Comparison of ENCODE assay signal across 9 cellular contexts in genomic region chr2:27582129-27582694, GRCh38. TPM values are rescaled to one million over a fixed set of nuclear protein-coding genes. Genes with fewer than 3 reads are reported as not detected.
DNase-seq lines count a peak whose midpoint lies in the region; ATAC-seq, FAIRE-seq and TF ChIP-seq lines count a peak whose summit lies in the region.
"Had no signal": no experiment of that assay in that cellular context is flagged by ENCODE, and none has a peak within 500 bp of the region (broad histone marks: within the 10 kb centered on the region; RNA-seq: fewer than 3 reads in every experiment).

No MANE protein-coding gene starts in this region.

- peak overlapping the region; percentile 95 for H3K4me3 Mint-ChIP-seq in GM23338

- intact Hi-C loops in heart right ventricle (cut with DNase I), result loop anchor here in 2 of 10 donors (5.0 to 10.0 kb wide), 3 partner anchors 87 to 157 kb away; partner anchors contain the start of genes FNDC4 (in 1 of the 2), GCKR (in 1 of the 2) and NRBP1 (in 1 of the 2)

- H3K36me3 ChIP-seq in GM23338 (ENCODE audit: insufficient read depth) (no peaks in the 10 kb centered on the region), WERI-Rb-1 (peaks cover 3% of the 10 kb centered on the region; the same call in 1 of the 2 replicates), heart right ventricle (no peaks in the 10 kb centered on the region), small intestine (ENCODE audit: control insufficient read depth in 2 of 2, insufficient read depth in 2 of 2, low read length in 2 of 2) (no peaks in the 10 kb centered on the region)

- TF ChIP-seq CTCF in GM23338 (conservative IDR thresholded peaks at IDR 0.05; ENCODE audit: low read depth in 2 of 2) (no peak), WERI-Rb-1 (IDR thresholded peaks at IDR 0.05; ENCODE audit: low read depth, low read length) (no peak), heart right ventricle (IDR thresholded peaks at IDR 0.05) (no peak)

- DNase-seq in GM23338 (ENCODE audit: low spot score) (peak; percentile 24), WERI-Rb-1 (no peak), heart right ventricle (peak in 1 of 2 donors; percentile 5), small intestine (no peak), NCI-H1092 (lab: John Stamatoyannopoulos, UW) (no peak), NCI-H1417 (lab: John Stamatoyannopoulos, UW) (no peak), OCI-M2 (lab: John Stamatoyannopoulos, UW; ENCODE audit: unreplicated experiment) (no peak)
- DNase-seq: PC-3 had no signal

- peak overlapping the region; percentile 88; the same call in 1 of the 2 replicates for H3K27ac Mint-ChIP-seq in GM23338

- H3K4me3 ChIP-seq in GM23338, result peak overlapping the region; percentile 93
- H3K4me3 ChIP-seq in WERI-Rb-1 (ENCODE audit: low read depth, low read length), result peak overlapping the region; percentile 90
- H3K4me3 ChIP-seq in heart right ventricle, result peak overlapping the region; percentile 45 to 91 (median 72)
- peak overlapping the region in 1 of 2 donors; percentile 67 for H3K4me3 ChIP-seq in small intestine (ENCODE audit: low read depth in 1 of 2, low read length in 2 of 2)

- H3K4me1 Mint-ChIP-seq in GM23338, result peaks cover 16% of the 10 kb centered on the region

- H3K9me2 ChIP-seq in GM23338 (ENCODE audit: insufficient read depth), result peaks cover 8% of the 10 kb centered on the region; the same call in 1 of the 2 replicates

- peaks cover 26% of the 10 kb centered on the region for H3K9me3 ChIP-seq in WERI-Rb-1 (ENCODE audit: severe bottlenecking)
- H3K9me3 ChIP-seq in heart right ventricle, result peaks cover 0 to 39% (median 15%) of the 10 kb centered on the region in 11 donors
- no peaks in the 10 kb centered on the region for H3K9me3 ChIP-seq in small intestine (ENCODE audit: control insufficient read depth, low read depth)

- H3K27me3 Mint-ChIP-seq in GM23338 (ENCODE audit: insufficient read depth, low read depth, poor library complexity), result peaks cover 19% of the 10 kb centered on the region

- peaks cover 7% of the 10 kb centered on the region; the same call in 1 of the 2 replicates for H3K4me1 ChIP-seq in GM23338 (ENCODE audit: insufficient read depth)
- H3K4me1 ChIP-seq in heart right ventricle, result peaks cover 0 to 33% (median 20%) of the 10 kb centered on the region in 9 donors
- peaks cover 6 to 10% of the 10 kb centered on the region in 2 donors for H3K4me1 ChIP-seq in small intestine (ENCODE audit: control insufficient read depth in 2 of 2, insufficient read depth in 1 of 2, low read depth in 1 of 2, low read length in 1 of 2)

- no peaks in the 10 kb centered on the region; the same call in 1 of the 3 replicates for H3K36me3 Mint-ChIP-seq in GM23338 (ENCODE audit: low read depth)

- peak overlapping the region; percentile 77 for H3K4me2 ChIP-seq in GM23338

- peak overlapping the region; percentile 93 for H2AFZ ChIP-seq in GM23338

- H4K20me1 ChIP-seq in GM23338 (replicated peaks; ENCODE audit: insufficient read depth), result peaks cover 21% of the 10 kb centered on the region

- WGBS in heart right ventricle, 2 donors, result 84 to 85% methylated on average over 16 of the region's 16 CpGs
- 87 to 95% (median 93%) methylated on average over 16 of the region's 16 CpGs for WGBS in small intestine, 3 donors

- H3K79me2 ChIP-seq in GM23338 (replicated peaks; ENCODE audit: insufficient read depth), result peaks cover 42% of the 10 kb centered on the region

- H3K9me3 Mint-ChIP-seq in GM23338, result peaks cover 27% of the 10 kb centered on the region

- no peak for FAIRE-seq in small intestine (lab: Jason Lieb, UNC)

- peak overlapping the region; percentile 68; the same call in 1 of the 2 replicates for H3K27ac ChIP-seq in GM23338 (ENCODE audit: low read depth)
- no peak overlapping the region; the same call in 1 of the 2 replicates for H3K27ac ChIP-seq in WERI-Rb-1
- peak overlapping the region in 9 of 10 donors; percentile 40 to 85 (median 75) for H3K27ac ChIP-seq in heart right ventricle
- peak overlapping the region; percentile 49 to 84 for H3K27ac ChIP-seq in small intestine (ENCODE audit: low read depth in 1 of 2, low read length in 1 of 2)

- H3K27me3 ChIP-seq in GM23338 (ENCODE audit: insufficient read depth) (no peaks in the 10 kb centered on the region), WERI-Rb-1 (ENCODE audit: insufficient read depth, low read depth, severe bottlenecking) (no peaks in the 10 kb centered on the region), heart right ventricle (no peaks in the 10 kb centered on the region), small intestine (ENCODE audit: control insufficient read depth in 2 of 2, insufficient read depth in 2 of 2, low read length in 2 of 2) (no peaks in the 10 kb centered on the region)

- H3F3A ChIP-seq in GM23338 (replicated peaks; ENCODE audit: low read depth), result no peaks in the 10 kb centered on the region

- ATAC-seq in GM23338, result peak; percentile 16
- ATAC-seq in heart right ventricle, result peak in 7 of 8 donors; percentile 1 to 34 (median 3)
- no peak for ATAC-seq in HG03378 (IDR thresholded peaks at IDR 0.05; ENCODE audit: unreplicated experiment)
- ATAC-seq: PC-3 had no signal

TF ChIP-seq in GM23338, 12 proteins besides CTCF, POLR2A, EP300 and RAD21 (continues in another document):
- TF ChIP-seq EZH2phosphoT487 (IDR thresholded peaks at IDR 0.05; ENCODE audit: unreplicated experiment) (no peak), ETS1 (IDR thresholded peaks at IDR 0.05) (no peak), REST (IDR thresholded peaks at IDR 0.05; ENCODE audit: unreplicated experiment) (no peak), STAT1 (IDR thresholded peaks at IDR 0.05; ENCODE audit: unreplicated experiment) (no peak), JUNB (IDR thresholded peaks at IDR 0.05; ENCODE audit: unreplicated experiment) (no peak), ZNF114 (CRISPR knock-in tag; IDR thresholded peaks at IDR 0.05) (no peak)

RNA-seq across cellular contexts. Expression of gene ZNF512, which starts 0.6 kb away (rescaled TPM):
- total RNA-seq in GM23338 (2014; rRNA removed; shearing (Covaris generic)), result 26.5 and 38.4 TPM in 2 replicates
- polyA plus RNA-seq in GM23338 (2016; fragmentation: Nextera tagmentation; extraction: Ambion mirVana), result 21.8 and 26.0 TPM in 2 replicates
- 10 to 100 TPM; 15.1 to 27.7 (median 20.3) TPM for total RNA-seq in heart right ventricle
- polyA plus RNA-seq in heart right ventricle, result 10 to 100 TPM; 10.2 to 10.5 TPM
- 10 to 100 TPM in 1 of 3 donors, 1 to 10 TPM in 2; 3.4 to 10.0 (median 4.3) TPM for polyA plus RNA-seq in small intestine
- total RNA-seq: PC-3 had no signal

RNA-seq across cellular contexts. Expression of gene CCDC121, which starts 46.6 kb away (rescaled TPM):
- total RNA-seq in GM23338 (2014; rRNA removed; shearing (Covaris generic)), result 1.7 and 1.9 TPM in 2 replicates
- polyA plus RNA-seq in GM23338 (2016; fragmentation: Nextera tagmentation; extraction: Ambion mirVana) (1.6 and 2.1 TPM in 2 replicates), heart right ventricle (1 to 10 TPM; 2.1 TPM), small intestine (1 to 10 TPM in 2 of 3 donors, under 1 TPM in 1; 0.54 to 2.0 (median 1.1) TPM)
- total RNA-seq in heart right ventricle, result 1 to 10 TPM; 4.1 to 7.6 (median 6.0) TPM

RNA-seq across cellular contexts. Expression of gene GPN1, which starts 46.6 kb away (rescaled TPM):
- total RNA-seq in GM23338 (2014; rRNA removed; shearing (Covaris generic)), result 40.3 and 41.2 TPM in 2 replicates
- polyA plus RNA-seq in GM23338 (2016; fragmentation: Nextera tagmentation; extraction: Ambion mirVana) (20.8 and 23.7 TPM in 2 replicates), heart right ventricle (10 to 100 TPM in 1 of 2 donors, 1 to 10 TPM in 1; 6.5 to 25.6 TPM), small intestine (10 to 100 TPM; 21.9 to 36.5 (median 30.6) TPM)
- total RNA-seq in heart right ventricle, result 10 to 100 TPM; 17.1 to 23.8 (median 19.7) TPM
